ENCODE assay signal across 30 cellular contexts in genomic region chr10:59859570-59859969, GRCh38.
"Had no signal": no experiment of that assay in that cellular context is flagged by ENCODE, and none has a peak within 500 bp of the region (broad histone marks: within the 10 kb centered on the region; RNA-seq: fewer than 3 reads in every experiment).

No MANE protein-coding gene starts in this region.

- H3K27me3 ChIP-seq: body of pancreas, esophagus squamous epithelium, gastroesophageal sphincter had no signal

- H3K4me3 Mint-ChIP-seq: activated CD4-positive, alpha-beta memory T cell treated with anti-CD3 and anti-CD28 coated beads for 36 hours; activated CD4-positive, alpha-beta T cell treated with anti-CD3 and anti-CD28 coated beads for 36 hours; activated CD4-positive, alpha-beta T cell treated with anti-CD3 and anti-CD28 coated beads, Interleukin-2, amount 10 ng/mL, durations not matched to agents 24 days and 14 days; activated CD8-positive, alpha-beta memory T cell treated with anti-CD3 and anti-CD28 coated beads, Interleukin-2, amount 10 ng/mL, durations not matched to agents 7 days and 5 days; activated CD8-positive, alpha-beta T cell treated with anti-CD3 and anti-CD28 coated beads, Interleukin-2, amount 10 ng/mL, durations not matched to agents 7 days and 5 days; activated naive CD8-positive, alpha-beta T cell; activated T-helper 17 cell treated with anti-CD3 and anti-CD28 coated beads, Interleukin-2, amount 50 U/mL, for 72 hours had no signal

- H3K27ac Mint-ChIP-seq: activated CD4-positive, alpha-beta memory T cell treated with anti-CD3 and anti-CD28 coated beads for 36 hours; activated CD4-positive, alpha-beta T cell treated with anti-CD3 and anti-CD28 coated beads for 36 hours; activated CD4-positive, alpha-beta T cell treated with anti-CD3 and anti-CD28 coated beads, Interleukin-2, amount 10 ng/mL, durations not matched to agents 24 days and 14 days; activated CD8-positive, alpha-beta memory T cell treated with anti-CD3 and anti-CD28 coated beads, Interleukin-2, amount 10 ng/mL, durations not matched to agents 7 days and 5 days; activated CD8-positive, alpha-beta T cell treated with anti-CD3 and anti-CD28 coated beads, Interleukin-2, amount 10 ng/mL, durations not matched to agents 7 days and 5 days; activated naive CD8-positive, alpha-beta T cell; activated T-helper 17 cell treated with anti-CD3 and anti-CD28 coated beads, Interleukin-2, amount 50 U/mL, for 72 hours had no signal

- H3K27me3 Mint-ChIP-seq: activated CD4-positive, alpha-beta memory T cell treated with anti-CD3 and anti-CD28 coated beads for 36 hours; activated CD4-positive, alpha-beta T cell treated with anti-CD3 and anti-CD28 coated beads for 36 hours; activated CD4-positive, alpha-beta T cell treated with anti-CD3 and anti-CD28 coated beads, Interleukin-2, amount 10 ng/mL, durations not matched to agents 24 days and 14 days; activated CD8-positive, alpha-beta memory T cell treated with anti-CD3 and anti-CD28 coated beads, Interleukin-2, amount 10 ng/mL, durations not matched to agents 7 days and 5 days; activated naive CD8-positive, alpha-beta T cell; activated T-helper 17 cell treated with anti-CD3 and anti-CD28 coated beads, Interleukin-2, amount 50 U/mL, for 72 hours had no signal

- H3K9me3 ChIP-seq: body of pancreas, esophagus squamous epithelium, gastroesophageal sphincter had no signal

- H3K36me3 ChIP-seq: gastroesophageal sphincter had no signal

- H3K4me3 ChIP-seq: body of pancreas, esophagus squamous epithelium, gastroesophageal sphincter had no signal

- H3K27ac ChIP-seq: body of pancreas, epithelial cell of prostate, esophagus squamous epithelium had no signal

- DNase-seq: activated CD4-positive, alpha-beta memory T cell treated with anti-CD3 and anti-CD28 coated beads for 36 hours; activated CD4-positive, alpha-beta T cell treated with anti-CD3 and anti-CD28 coated beads for 36 hours; activated CD4-positive, alpha-beta T cell treated with anti-CD3 and anti-CD28 coated beads, Interleukin-2, amount 10 ng/mL, durations not matched to agents 24 days and 14 days; activated CD4-positive, CD25-positive, alpha-beta regulatory T cell; activated CD4-positive, CD25-positive, alpha-beta regulatory T cell treated with anti-CD3 and anti-CD28 coated beads, Interleukin-2, amount 50 U/mL, for 72 hours; activated CD8-positive, alpha-beta memory T cell treated with anti-CD3 and anti-CD28 coated beads, Interleukin-2, amount 10 ng/mL, durations not matched to agents 7 days and 5 days; activated CD8-positive, alpha-beta memory T cell treated with anti-CD3 and anti-CD28 coated beads, Interleukin-2, amount 50 U/mL, for 4 hours; activated CD8-positive, alpha-beta T cell treated with anti-CD3 and anti-CD28 coated beads, Interleukin-2, amount 10 ng/mL, durations not matched to agents 7 days and 5 days; activated effector memory CD4-positive, alpha-beta T cell treated with Interleukin-2 at 50 U/mL for 16 hours; activated gamma-delta T cell treated with Interleukin-2 at 50 U/mL for 16 hours; activated naive CD4-positive, alpha-beta T cell treated with anti-CD3 and anti-CD28 coated beads, Interleukin-2, amount 50 U/mL, for 16 hours; activated naive CD4-positive, alpha-beta T cell treated with Interleukin-2 at 50 U/mL for 16 hours; activated T-cell treated with anti-CD3 and anti-CD28 coated beads, Interleukin-2, amount 50 U/mL, for 1 hour; amniotic stem cell; anterior cingulate cortex; body of pancreas; caudate nucleus; cortex of kidney; dermis blood vessel endothelial cell; effector CD4-positive, alpha-beta T cell; esophagus squamous epithelium; foreskin melanocyte; T-helper 2 cell had no signal

- FAIRE-seq: colon, endometrium, endothelial cell of umbilical vein had no signal

- H3K9me3 Mint-ChIP-seq: activated T-helper 17 cell treated with anti-CD3 and anti-CD28 coated beads, Interleukin-2, amount 50 U/mL, for 72 hours had no signal

- ATAC-seq: activated CD4-positive, alpha-beta T cell treated with anti-CD3 and anti-CD28 coated beads for 36 hours; activated CD8-positive, alpha-beta memory T cell treated with anti-CD3 and anti-CD28 coated beads, Interleukin-2, amount 10 ng/mL, durations not matched to agents 7 days and 5 days; activated CD8-positive, alpha-beta T cell treated with anti-CD3 and anti-CD28 coated beads, Interleukin-2, amount 10 ng/mL, durations not matched to agents 7 days and 5 days; activated T-helper 17 cell treated with anti-CD3 and anti-CD28 coated beads, Interleukin-2, amount 50 U/mL, for 72 hours; body of pancreas; gastroesophageal sphincter had no signal
